In the genomic region with DNA sequence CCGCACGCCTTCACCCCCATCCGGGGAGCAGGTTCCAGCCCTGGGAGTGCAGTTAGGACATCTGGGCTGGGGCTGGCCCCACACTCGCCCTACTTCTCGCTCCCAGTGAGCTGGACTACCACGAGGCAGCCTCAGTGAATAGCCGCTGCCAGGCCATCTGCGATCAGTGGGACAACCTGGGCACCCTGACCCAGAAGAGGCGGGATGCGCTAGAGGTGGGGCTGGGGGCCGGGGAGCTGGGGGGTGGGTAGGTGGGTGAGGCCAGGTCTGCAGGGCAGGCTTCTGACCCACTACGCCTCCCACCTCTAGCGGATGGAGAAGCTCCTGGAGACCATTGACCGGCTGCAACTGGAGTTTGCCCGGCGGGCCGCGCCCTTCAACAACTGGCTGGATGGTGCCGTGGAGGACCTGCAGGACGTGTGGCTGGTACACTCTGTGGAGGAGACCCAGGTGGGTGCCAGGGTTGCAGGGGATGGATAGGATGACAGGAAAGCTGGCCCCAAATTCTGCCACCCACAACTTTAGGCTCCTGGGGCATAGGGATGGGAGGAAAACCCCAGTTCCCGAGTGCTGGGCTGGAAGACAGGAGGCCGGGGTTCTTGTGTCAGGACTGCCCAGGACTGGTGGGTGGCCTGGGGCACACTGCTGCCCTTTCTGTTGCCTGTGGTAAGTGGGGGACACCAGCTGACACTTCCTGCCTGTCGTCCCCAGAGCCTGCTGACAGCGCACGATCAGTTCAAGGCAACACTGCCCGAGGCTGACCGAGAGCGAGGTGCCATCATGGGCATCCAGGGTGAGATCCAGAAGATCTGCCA, we compare ENCODE assay signal across 13 cellular contexts.
"Had no signal": no experiment of that assay in that cellular context is flagged by ENCODE, and none has a peak within 500 bp of the region (broad histone marks: within the 10 kb centered on the region; RNA-seq: fewer than 3 reads in every experiment).

No MANE protein-coding gene starts in this region.

- H3K36me3 ChIP-seq: lower lobe of right lung, thoracic aorta, transverse colon had no signal

- DNase-seq: effector memory CD8-positive, alpha-beta T cell; gastrocnemius medialis; posterior cingulate gyrus; stimulated activated naive B cell treated with anti-CD40 and anti-IgM and Interleukin-4, amounts not matched to agents 10 μg/mL and 1 μg/mL and 100 μg/mL, for 72 hours; transverse colon had no signal

- H3K27ac ChIP-seq: epithelial cell of prostate, esophagus muscularis mucosa, heart right ventricle, left ventricle myocardium inferior, lower lobe of right lung, right atrium auricular region, stomach, thoracic aorta, transverse colon had no signal

- H3K4me3 ChIP-seq: gastrocnemius medialis, lower lobe of right lung had no signal

- H3K9me3 ChIP-seq: esophagus muscularis mucosa, gastrocnemius medialis, heart right ventricle, left ventricle myocardium inferior, lower lobe of right lung, right atrium auricular region, stomach, thoracic aorta, transverse colon had no signal

- H3K27me3 ChIP-seq: right atrium auricular region had no signal
